ENCODE assay signal across 1 cellular context in the genomic region with DNA sequence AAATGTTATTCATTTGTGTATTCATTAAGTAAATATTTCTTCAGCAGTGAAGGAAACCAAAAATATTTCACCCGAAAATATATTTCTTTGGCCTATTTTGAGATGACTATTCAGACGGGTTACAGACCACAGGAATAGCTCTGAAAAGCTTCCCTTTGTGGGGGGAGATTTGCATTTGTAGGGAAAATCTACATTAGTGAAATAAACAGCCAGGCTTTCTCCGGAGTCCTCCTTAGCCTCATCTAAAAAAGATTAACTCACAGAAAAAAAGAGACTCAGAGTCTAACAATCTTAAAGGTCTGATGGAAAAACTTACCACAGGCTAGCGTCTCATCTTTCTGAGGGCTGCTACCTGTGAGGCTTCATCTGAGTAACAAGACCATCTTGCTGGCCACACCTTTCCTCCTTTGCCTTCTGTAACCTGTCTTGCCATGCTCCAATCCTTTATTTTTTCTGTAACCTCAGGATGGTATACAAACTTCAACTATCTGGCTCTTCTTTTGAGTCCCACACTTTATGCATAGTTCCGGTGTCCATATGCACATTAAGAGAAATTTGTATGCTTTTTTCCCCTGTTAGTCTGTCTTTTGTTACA.
TF ChIP-seq lines count a peak whose summit lies in the region.

No MANE protein-coding gene starts in this region.

TF ChIP-seq in H1, 55 proteins besides CTCF, POLR2A, EP300 and RAD21:
- no peak for TF ChIP-seq MAX (IDR thresholded peaks at IDR 0.05)
